In the genomic region with DNA sequence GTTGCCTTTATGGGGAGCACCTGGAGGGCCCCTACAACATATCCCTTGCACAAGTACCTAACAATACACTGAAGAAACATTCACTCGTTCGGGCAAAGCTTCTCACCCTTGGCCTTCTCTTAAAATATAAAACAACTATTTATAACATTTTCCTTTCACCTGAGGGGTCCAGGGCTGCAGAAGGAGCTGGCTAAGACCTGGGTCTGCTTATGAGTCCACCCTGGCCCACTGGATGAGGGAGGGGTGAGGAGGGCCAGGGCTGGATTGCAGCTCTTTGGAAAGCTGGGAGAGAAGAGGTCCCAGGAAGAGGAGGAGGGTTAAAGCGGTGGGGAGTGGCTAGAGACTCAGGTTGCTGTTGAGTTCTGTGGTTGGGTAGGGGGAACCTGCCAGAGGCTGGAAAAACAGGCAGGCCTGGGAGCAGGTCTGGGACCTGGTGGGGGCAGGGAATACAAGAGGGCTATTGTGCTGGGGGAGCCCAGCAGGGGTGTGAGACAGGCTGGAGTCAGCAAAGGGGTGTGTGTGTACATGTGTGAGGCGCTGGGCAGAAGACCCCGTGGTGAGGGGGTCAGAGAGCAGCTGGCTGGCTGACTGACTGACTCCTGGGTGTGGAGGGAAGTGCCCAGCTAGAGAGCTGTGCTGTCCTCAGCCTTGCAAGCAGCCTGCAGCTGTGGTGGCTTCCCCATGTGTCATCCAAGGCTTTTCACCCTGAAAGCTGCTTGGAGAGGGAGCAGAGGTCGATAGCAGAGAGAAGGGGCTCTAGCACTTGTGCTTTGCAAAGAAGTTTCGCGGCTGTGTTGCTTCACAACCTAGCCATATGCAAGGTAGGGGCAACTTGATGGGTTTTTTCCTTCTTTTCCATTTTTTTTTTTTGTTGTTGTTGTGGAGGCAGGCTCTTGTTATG, we compare ENCODE assay signal across 10 cellular contexts. TPM values are rescaled to one million over a fixed set of nuclear protein-coding genes. Genes with fewer than 3 reads are reported as not detected.
A peak's percentile ranks its signal among the peaks of the same experiment; 100 is the strongest.
DNase-seq lines count a peak whose midpoint lies in the region; ATAC-seq and TF ChIP-seq lines count a peak whose summit lies in the region.
"Had no signal": no experiment of that assay in that cellular context is flagged by ENCODE, and none has a peak within 500 bp of the region (broad histone marks: within the 10 kb centered on the region; RNA-seq: fewer than 3 reads in every experiment).

No MANE protein-coding gene starts in this region.

- peak; percentile 6 for DNase-seq in Calu3
- DNase-seq in LHCN-M2 (ENCODE audit: low read depth), result peak; percentile 71
- DNase-seq in choroid plexus epithelial cell (ENCODE audit: low read depth), result peak; percentile 80
- DNase-seq in myocyte (ENCODE audit: low read depth), result peak; percentile 85
- no peak for DNase-seq in activated T-helper 1 cell treated with anti-CD3 and anti-CD28 coated beads, Interleukin-12 subunit alpha, Interleukin-12 subunit beta, Interleukin-2, Interleukin-4 antibody, amounts not matched to agents 30 ng/mL and 10 ng/mL and 1 ng/mL, durations not matched to agents 14 hours and 24 hours and 36 hours (ENCODE audit: low spot score)
- DNase-seq in Ammon's horn (ENCODE audit: low spot score), result no peak
- no peak for DNase-seq in NOMO-1 (lab: John Stamatoyannopoulos, UW; ENCODE audit: unreplicated experiment in 2 of 2)
- DNase-seq: naive B cell, NCI-H2171 treated with DMSO at 0.1 percent for 48 hours had no signal

- H3K4me1 Mint-ChIP-seq in Calu3 (ENCODE audit: low read depth, unreplicated experiment), result no peaks in the 10 kb centered on the region
- H3K4me1 Mint-ChIP-seq in activated T-helper 1 cell treated with anti-CD3 and anti-CD28 coated beads, Interleukin-12 subunit alpha, Interleukin-12 subunit beta, Interleukin-2, Interleukin-4 antibody, amounts not matched to agents 30 ng/mL and 10 ng/mL and 1 ng/mL, durations not matched to agents 14 hours and 24 hours and 36 hours (ENCODE audit: low read depth), result no peaks in the 10 kb centered on the region
- H3K4me1 Mint-ChIP-seq: naive B cell had no signal

- H3K4me3 Mint-ChIP-seq in Calu3 (ENCODE audit: low read depth, unreplicated experiment), result no peak overlapping the region
- H3K4me3 Mint-ChIP-seq in activated T-helper 1 cell treated with anti-CD3 and anti-CD28 coated beads, Interleukin-12 subunit alpha, Interleukin-12 subunit beta, Interleukin-2, Interleukin-4 antibody, amounts not matched to agents 30 ng/mL and 10 ng/mL and 1 ng/mL, durations not matched to agents 14 hours and 24 hours and 36 hours, result no peak overlapping the region

- H3K36me3 Mint-ChIP-seq in Calu3 (ENCODE audit: insufficient read depth, unreplicated experiment), result peaks cover 18% of the 10 kb centered on the region
- peaks cover 15% of the 10 kb centered on the region for H3K36me3 Mint-ChIP-seq in activated T-helper 1 cell treated with anti-CD3 and anti-CD28 coated beads, Interleukin-12 subunit alpha, Interleukin-12 subunit beta, Interleukin-2, Interleukin-4 antibody, amounts not matched to agents 30 ng/mL and 10 ng/mL and 1 ng/mL, durations not matched to agents 14 hours and 24 hours and 36 hours (ENCODE audit: low read depth)

- intact Hi-C loops in Calu3 (cut with micrococcal nuclease; ENCODE audit: unreplicated experiment), result no loop called here
- intact Hi-C loops in activated T-helper 1 cell treated with anti-CD3 and anti-CD28 coated beads, Interleukin-12 subunit alpha, Interleukin-12 subunit beta, Interleukin-2, Interleukin-4 antibody, amounts not matched to agents 30 ng/mL and 10 ng/mL and 1 ng/mL, durations not matched to agents 14 hours and 24 hours and 36 hours (cut with micrococcal nuclease), result no loop called here

- TF ChIP-seq CTCF in Calu3 (IDR thresholded peaks at IDR 0.05; ENCODE audit: unreplicated experiment) (no peak), choroid plexus epithelial cell (conservative IDR thresholded peaks at IDR 0.05; ENCODE audit: low read depth, low read length) (no peak)

- no TSS peak for BruUV-seq in Calu3 (replicated peaks; lab: Mats Ljungman, UMichigan)

- H3K27ac Mint-ChIP-seq in Calu3 (ENCODE audit: unreplicated experiment), result no peak overlapping the region
- H3K27ac Mint-ChIP-seq in activated T-helper 1 cell treated with anti-CD3 and anti-CD28 coated beads, Interleukin-12 subunit alpha, Interleukin-12 subunit beta, Interleukin-2, Interleukin-4 antibody, amounts not matched to agents 30 ng/mL and 10 ng/mL and 1 ng/mL, durations not matched to agents 14 hours and 24 hours and 36 hours, result no peak overlapping the region

- CTCF ChIA-PET in Calu3 (lab: Charles Lee), result interaction anchor here (0.6 kb wide), 1 partner anchor 554 kb away, joined by 3 read pairs; no protein-coding TSS in a partner anchor

- no peak for ATAC-seq in HG02798 (IDR thresholded peaks at IDR 0.05; ENCODE audit: poor library complexity, unreplicated experiment)

- no peaks in the 10 kb centered on the region for H3K27me3 Mint-ChIP-seq in Calu3 (ENCODE audit: unreplicated experiment)
- H3K27me3 Mint-ChIP-seq in activated T-helper 1 cell treated with anti-CD3 and anti-CD28 coated beads, Interleukin-12 subunit alpha, Interleukin-12 subunit beta, Interleukin-2, Interleukin-4 antibody, amounts not matched to agents 30 ng/mL and 10 ng/mL and 1 ng/mL, durations not matched to agents 14 hours and 24 hours and 36 hours (ENCODE audit: insufficient read depth), result no peaks in the 10 kb centered on the region
- H3K27me3 Mint-ChIP-seq: naive B cell had no signal

- H3K4me3 ChIP-seq in choroid plexus epithelial cell (ENCODE audit: low read depth, low read length), result no peak overlapping the region

- no peaks in the 10 kb centered on the region for H3K9me3 Mint-ChIP-seq in Calu3 (ENCODE audit: low read depth, unreplicated experiment)
- H3K9me3 Mint-ChIP-seq in activated T-helper 1 cell treated with anti-CD3 and anti-CD28 coated beads, Interleukin-12 subunit alpha, Interleukin-12 subunit beta, Interleukin-2, Interleukin-4 antibody, amounts not matched to agents 30 ng/mL and 10 ng/mL and 1 ng/mL, durations not matched to agents 14 hours and 24 hours and 36 hours, result no peaks in the 10 kb centered on the region
- H3K9me3 Mint-ChIP-seq: naive B cell had no signal

RNA-seq across cellular contexts. Expression of a gene that starts 10.2 kb away (rescaled TPM):
- total RNA-seq in Calu3 (2022) (2.3 and 2.6 TPM in 2 replicates), LHCN-M2 (2014; rRNA removed) (210 and 281 TPM in 2 replicates), myocyte (143 and 161 TPM in 2 replicates)
- polyA plus RNA-seq in LHCN-M2 (2012), result 150 TPM
- polyA plus RNA-seq in myocyte (2012), result 664 TPM
- total RNA-seq in activated T-helper 1 cell treated with anti-CD3 and anti-CD28 coated beads, Interleukin-12 subunit alpha, Interleukin-12 subunit beta, Interleukin-2, Interleukin-4 antibody, amounts not matched to agents 30 ng/mL and 10 ng/mL and 1 ng/mL, durations not matched to agents 14 hours and 24 hours and 36 hours, result 1.6 TPM in 2 replicates

Comparison
In these comparisons a context has a peak if more than half of its experiments do, and no peak if none do; other contexts are left out.
1. DNase-seq: peak in Calu3 (single experiment), LHCN-M2 (single experiment), choroid plexus epithelial cell (single experiment) and myocyte (single experiment); none in activated T-helper 1 cell treated with anti-CD3 and anti-CD28 coated beads, Interleukin-12 subunit alpha, Interleukin-12 subunit beta, Interleukin-2, Interleukin-4 antibody, amounts not matched to agents 30 ng/mL and 10 ng/mL and 1 ng/mL, durations not matched to agents 14 hours and 24 hours and 36 hours (single experiment), Ammon's horn (single experiment) and NOMO-1 (0 of 2).
2. RNA of a gene that starts 10.2 kb away (total RNA-seq): 210 to 281 TPM in LHCN-M2 and 143 to 161 TPM in myocyte; 2.3 to 2.6 TPM in Calu3 and 1.6 TPM in activated T-helper 1 cell treated with anti-CD3 and anti-CD28 coated beads, Interleukin-12 subunit alpha, Interleukin-12 subunit beta, Interleukin-2, Interleukin-4 antibody, amounts not matched to agents 30 ng/mL and 10 ng/mL and 1 ng/mL, durations not matched to agents 14 hours and 24 hours and 36 hours; every median in the first group is over 10 times any median in the second.